ENCODE assay signal across 17 cellular contexts in the genomic region with DNA sequence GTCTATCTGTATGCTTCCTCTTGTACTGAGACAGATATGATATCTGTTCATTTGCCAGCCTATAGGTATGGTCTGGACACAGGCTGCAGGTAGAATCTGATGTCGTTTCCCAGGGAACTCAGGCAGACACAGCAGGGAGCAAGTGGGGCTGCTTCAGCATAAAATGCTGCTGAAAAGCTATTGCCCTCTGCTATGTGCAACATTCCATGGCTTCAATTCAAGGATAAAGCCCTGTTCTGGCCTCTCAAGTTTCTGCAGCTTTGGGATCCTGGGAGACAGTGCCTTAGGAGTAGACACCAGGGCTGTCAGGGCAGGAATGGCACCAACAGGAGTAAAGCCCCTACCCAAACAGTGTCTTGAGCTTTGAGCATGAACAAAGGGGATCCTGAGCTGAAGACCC.
DNase-seq lines count a peak whose midpoint lies in the region; ATAC-seq and TF ChIP-seq lines count a peak whose summit lies in the region.
"Had no signal": no experiment of that assay in that cellular context is flagged by ENCODE, and none has a peak within 500 bp of the region (broad histone marks: within the 10 kb centered on the region; RNA-seq: fewer than 3 reads in every experiment).

No MANE protein-coding gene starts in this region.

- H4K20me1 ChIP-seq in GM23248 (ENCODE audit: insufficient read depth), result no peaks in the 10 kb centered on the region
- no peaks in the 10 kb centered on the region for H4K20me1 ChIP-seq in neural progenitor cell (ENCODE audit: low read depth)

- DNase-seq in GM23248, result peak; percentile 13
- peak; percentile 72 for DNase-seq in adipocyte (ENCODE audit: low read depth)
- DNase-seq in fibroblast of gingiva (ENCODE audit: low read depth), result peak; percentile 16
- DNase-seq in neural progenitor cell (ENCODE audit: low spot score), result peak; percentile 32
- no peak for DNase-seq in activated CD4-positive, alpha-beta T cell treated with anti-CD3 and anti-CD28 coated beads, Interleukin-2, amount 10 ng/mL, durations not matched to agents 7 days and 5 days
- DNase-seq in AG08395 (ENCODE audit: low spot score), result no peak
- DNase-seq in nephron progenitor cell, result no peak
- DNase-seq: Calu3; CD4-positive, alpha-beta memory T cell; DMS53; KG1; NCI-H1417 treated with DMSO at 0.1 percent for 48 hours; NCI-H2029; NCI-H510A; NCI-H774 had no signal

- H3K4me3 Mint-ChIP-seq in neural progenitor cell (no peak overlapping the region), nephron progenitor cell (no peak overlapping the region)
- no peak overlapping the region for H3K4me3 Mint-ChIP-seq in activated CD4-positive, alpha-beta T cell treated with anti-CD3 and anti-CD28 coated beads, Interleukin-2, amount 10 ng/mL, durations not matched to agents 7 days and 5 days
- H3K4me3 Mint-ChIP-seq: CD4-positive, alpha-beta memory T cell had no signal

- H3K4me1 ChIP-seq in GM23248 (ENCODE audit: insufficient read depth) (no peaks in the 10 kb centered on the region), adipocyte (ENCODE audit: control insufficient read depth, insufficient read depth, low read length) (peaks cover 9% of the 10 kb centered on the region), neural progenitor cell (peaks cover 19% of the 10 kb centered on the region)
- H3K4me1 ChIP-seq: SJSA1 had no signal

- no peak for ATAC-seq in GM18517 (IDR thresholded peaks at IDR 0.05; ENCODE audit: unreplicated experiment)

- no peaks in the 10 kb centered on the region for H3K9me2 ChIP-seq in GM23248 (ENCODE audit: insufficient read depth)

- H3K4me3 ChIP-seq in GM23248 (no peak overlapping the region), adipocyte (ENCODE audit: low read length) (no peak overlapping the region), neural progenitor cell (no peak overlapping the region)
- H3K4me3 ChIP-seq: SJSA1 had no signal

- POLR2A ChIA-PET in activated CD4-positive, alpha-beta T cell treated with anti-CD3 and anti-CD28 coated beads, Interleukin-2, amount 10 ng/mL, durations not matched to agents 7 days and 5 days (lab: Charles Lee), result no interaction called here

- H3K36me3 ChIP-seq in GM23248 (ENCODE audit: low read depth), result no peaks in the 10 kb centered on the region
- no peaks in the 10 kb centered on the region for H3K36me3 ChIP-seq in adipocyte (ENCODE audit: control insufficient read depth, insufficient read depth, low read length, severe bottlenecking)
- no peaks in the 10 kb centered on the region for H3K36me3 ChIP-seq in neural progenitor cell
- H3K36me3 ChIP-seq: SJSA1 had no signal

- H3K36me3 Mint-ChIP-seq in neural progenitor cell (no peaks in the 10 kb centered on the region), nephron progenitor cell (ENCODE audit: low read depth) (no peaks in the 10 kb centered on the region)
- peaks cover 6% of the 10 kb centered on the region for H3K36me3 Mint-ChIP-seq in activated CD4-positive, alpha-beta T cell treated with anti-CD3 and anti-CD28 coated beads, Interleukin-2, amount 10 ng/mL, durations not matched to agents 7 days and 5 days (ENCODE audit: low read depth)

- H3K27me3 Mint-ChIP-seq in neural progenitor cell (ENCODE audit: insufficient read depth, low read depth) (peaks cover 2% of the 10 kb centered on the region), nephron progenitor cell (ENCODE audit: low read depth, poor library complexity) (peaks cover 9% of the 10 kb centered on the region)
- H3K27me3 Mint-ChIP-seq in activated CD4-positive, alpha-beta T cell treated with anti-CD3 and anti-CD28 coated beads, Interleukin-2, amount 10 ng/mL, durations not matched to agents 7 days and 5 days, result peaks cover 5% of the 10 kb centered on the region

- H2AFZ ChIP-seq in GM23248 (no peak overlapping the region), neural progenitor cell (replicated peaks) (no peak overlapping the region)

- H3K4me2 ChIP-seq in GM23248 (ENCODE audit: unreplicated experiment), result no peak overlapping the region
- H3K4me2 ChIP-seq in neural progenitor cell, result peak overlapping the region; percentile 1

- H3K27ac ChIP-seq in GM23248 (no peak overlapping the region), neural progenitor cell (no peak overlapping the region)
- H3K27ac ChIP-seq: SJSA1 had no signal

- H3K9ac ChIP-seq in GM23248 (no peak overlapping the region), adipocyte (ENCODE audit: low read length) (no peak overlapping the region), neural progenitor cell (no peak overlapping the region)

- CTCF ChIA-PET in activated CD4-positive, alpha-beta T cell treated with anti-CD3 and anti-CD28 coated beads, Interleukin-2, amount 10 ng/mL, durations not matched to agents 7 days and 5 days (lab: Charles Lee), result no interaction called here

- H3K4me1 Mint-ChIP-seq in neural progenitor cell (peaks cover 15% of the 10 kb centered on the region), nephron progenitor cell (peaks cover 13% of the 10 kb centered on the region)
- H3K4me1 Mint-ChIP-seq in activated CD4-positive, alpha-beta T cell treated with anti-CD3 and anti-CD28 coated beads, Interleukin-2, amount 10 ng/mL, durations not matched to agents 7 days and 5 days, result peaks cover 3% of the 10 kb centered on the region

- H3K9me3 Mint-ChIP-seq in neural progenitor cell (peaks cover 3% of the 10 kb centered on the region), nephron progenitor cell (peaks cover 19% of the 10 kb centered on the region)
- H3K9me3 Mint-ChIP-seq in activated CD4-positive, alpha-beta T cell treated with anti-CD3 and anti-CD28 coated beads, Interleukin-2, amount 10 ng/mL, durations not matched to agents 7 days and 5 days, result peaks cover 17% of the 10 kb centered on the region

- H3K27me3 ChIP-seq in GM23248 (replicated peaks; ENCODE audit: insufficient read depth) (no peaks in the 10 kb centered on the region), adipocyte (replicated peaks; ENCODE audit: control insufficient read depth, insufficient read depth, low read length) (no peaks in the 10 kb centered on the region), neural progenitor cell (no peaks in the 10 kb centered on the region)
- H3K27me3 ChIP-seq: SJSA1 had no signal

- TF ChIP-seq CTCF in neural progenitor cell (IDR thresholded peaks at IDR 0.05) (no peak), nephron progenitor cell (IDR thresholded peaks at IDR 0.05) (no peak)

- H3K9me3 ChIP-seq in GM23248 (ENCODE audit: low read depth) (no peaks in the 10 kb centered on the region), adipocyte (ENCODE audit: control insufficient read depth, low read length) (peaks cover 4% of the 10 kb centered on the region), neural progenitor cell (ENCODE audit: low read depth) (no peaks in the 10 kb centered on the region)
- H3K9me3 ChIP-seq: SJSA1 had no signal

- H3K79me2 ChIP-seq in GM23248 (ENCODE audit: insufficient read depth) (no peaks in the 10 kb centered on the region), neural progenitor cell (ENCODE audit: low read depth) (no peaks in the 10 kb centered on the region)

- peak overlapping the region; percentile 67 for H3K27ac Mint-ChIP-seq in neural progenitor cell
- no peak overlapping the region for H3K27ac Mint-ChIP-seq in activated CD4-positive, alpha-beta T cell treated with anti-CD3 and anti-CD28 coated beads, Interleukin-2, amount 10 ng/mL, durations not matched to agents 7 days and 5 days
- H3K27ac Mint-ChIP-seq in nephron progenitor cell, result no peak overlapping the region
- H3K27ac Mint-ChIP-seq: CD4-positive, alpha-beta memory T cell had no signal

- 57 to 71% methylated on average over 1 of the region's 1 CpG for WGBS in GM23248 (ENCODE audit: low coverage in 1 of 2, low lambda C conversion rate in 2 of 2, missing lambda C conversion rate in 2 of 2), 2 experiments

- in situ Hi-C loops in GM23248 (cut with MboI), result no loop called here

- H3F3A ChIP-seq in GM23248 (ENCODE audit: insufficient read depth) (no peaks in the 10 kb centered on the region), neural progenitor cell (ENCODE audit: low read depth) (no peaks in the 10 kb centered on the region)

Comparison
In these comparisons a context has a peak if more than half of its experiments do, and no peak if none do; other contexts are left out.
1. DNase-seq: peak in GM23248 (single experiment), adipocyte (single experiment), fibroblast of gingiva (single experiment) and neural progenitor cell (single experiment); none in activated CD4-positive, alpha-beta T cell treated with anti-CD3 and anti-CD28 coated beads, Interleukin-2, amount 10 ng/mL, durations not matched to agents 7 days and 5 days (single experiment), AG08395 (single experiment) and nephron progenitor cell (single experiment).